In the genomic region with DNA sequence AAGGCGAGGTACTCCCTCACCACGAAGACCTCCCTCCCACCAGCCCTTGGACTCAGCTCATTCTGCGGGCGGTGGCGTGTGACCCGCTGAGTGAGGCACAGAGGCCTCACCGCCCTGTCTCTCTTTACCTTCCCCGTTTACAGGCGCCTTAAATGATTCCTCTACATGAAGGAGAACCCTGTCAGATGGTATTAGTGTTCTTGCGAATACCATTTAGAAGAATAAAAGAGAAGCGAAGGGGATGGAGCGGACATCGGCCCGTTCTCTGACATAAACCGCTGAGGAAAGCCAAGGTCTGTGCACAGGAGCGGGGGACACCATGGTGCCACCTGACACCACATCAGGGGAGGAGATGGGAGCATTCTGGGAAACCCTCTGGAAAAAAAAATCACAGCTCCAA, we compare ENCODE assay signal across 13 cellular contexts.
DNase-seq lines count a peak whose midpoint lies in the region; ATAC-seq, FAIRE-seq and TF ChIP-seq lines count a peak whose summit lies in the region.
"Had no signal": no experiment of that assay in that cellular context is flagged by ENCODE, and none has a peak within 500 bp of the region (broad histone marks: within the 10 kb centered on the region; RNA-seq: fewer than 3 reads in every experiment).

No MANE protein-coding gene starts in this region.

- POLR2A ChIA-PET in activated CD4-positive, alpha-beta T cell treated with anti-CD3 and anti-CD28 coated beads, Interleukin-2, amount 10 ng/mL, durations not matched to agents 7 days and 5 days (lab: Charles Lee) = no interaction called here

- no peak for TF ChIP-seq EP300 in suprapubic skin (IDR thresholded peaks at IDR 0.05)

- peak overlapping the region; percentile 76 for H3K27ac Mint-ChIP-seq in activated CD4-positive, alpha-beta T cell treated with anti-CD3 and anti-CD28 coated beads, Interleukin-2, amount 10 ng/mL, durations not matched to agents 7 days and 5 days
- peak overlapping the region; percentile 12 for H3K27ac Mint-ChIP-seq in astrocyte (ENCODE audit: unreplicated experiment)

- H3K36me3 Mint-ChIP-seq in activated CD4-positive, alpha-beta T cell treated with anti-CD3 and anti-CD28 coated beads, Interleukin-2, amount 10 ng/mL, durations not matched to agents 7 days and 5 days (ENCODE audit: low read depth) = peaks cover 24% of the 10 kb centered on the region
- no peaks in the 10 kb centered on the region for H3K36me3 Mint-ChIP-seq in astrocyte (ENCODE audit: low read depth, unreplicated experiment)
- H3K36me3 Mint-ChIP-seq: memory B cell had no signal

- no peak overlapping the region for H3K4me2 ChIP-seq in astrocyte (ENCODE audit: low read length)

- H3K27me3 Mint-ChIP-seq in activated CD4-positive, alpha-beta T cell treated with anti-CD3 and anti-CD28 coated beads, Interleukin-2, amount 10 ng/mL, durations not matched to agents 7 days and 5 days = no peaks in the 10 kb centered on the region
- no peaks in the 10 kb centered on the region for H3K27me3 Mint-ChIP-seq in astrocyte (ENCODE audit: low read depth, unreplicated experiment)
- H3K27me3 Mint-ChIP-seq: memory B cell had no signal

- H3K27ac ChIP-seq in astrocyte (ENCODE audit: low read depth, low read length) (no peak overlapping the region), muscle layer of duodenum (ENCODE audit: low read length) (peak overlapping the region; percentile 78), suprapubic skin (peak overlapping the region; percentile 91)

- H3K4me3 ChIP-seq in astrocyte (ENCODE audit: insufficient read depth, low read depth, low read length) (no peak overlapping the region), muscle layer of duodenum (ENCODE audit: low read depth in 1 of 2, low read length in 2 of 2) (peak overlapping the region in 1 of 2 donors; percentile 45), suprapubic skin (no peak overlapping the region)
- H3K4me3 ChIP-seq: A549, SJCRH30 had no signal

- no peak overlapping the region for H3K9ac ChIP-seq in astrocyte (ENCODE audit: low read length)

- 95% methylated on average over 16 of the region's 16 CpGs for WGBS in suprapubic skin

- CTCF ChIA-PET in activated CD4-positive, alpha-beta T cell treated with anti-CD3 and anti-CD28 coated beads, Interleukin-2, amount 10 ng/mL, durations not matched to agents 7 days and 5 days (lab: Charles Lee) = interaction anchor here (1.4 kb wide), 1 partner anchor 59 kb away, joined by 4 read pairs; no protein-coding TSS in a partner anchor

- H3K4me1 ChIP-seq in astrocyte (ENCODE audit: insufficient read depth, low read length) = peaks cover 25% of the 10 kb centered on the region
- H3K4me1 ChIP-seq in muscle layer of duodenum (ENCODE audit: control insufficient read depth in 1 of 2, insufficient read depth in 2 of 2, low read length in 2 of 2) = peaks cover 43 to 72% of the 10 kb centered on the region in 2 donors
- H3K4me1 ChIP-seq in suprapubic skin = peaks cover 59% of the 10 kb centered on the region

- no peaks in the 10 kb centered on the region for H3K36me3 ChIP-seq in astrocyte (ENCODE audit: insufficient read depth, low read length)
- H3K36me3 ChIP-seq in muscle layer of duodenum (ENCODE audit: control insufficient read depth in 1 of 2, insufficient read depth in 2 of 2, low read length in 2 of 2) = no peaks in the 10 kb centered on the region
- H3K36me3 ChIP-seq in suprapubic skin = no peaks in the 10 kb centered on the region
- H3K36me3 ChIP-seq: SJCRH30 had no signal

- peaks cover 28% of the 10 kb centered on the region for H3K79me2 ChIP-seq in astrocyte (ENCODE audit: insufficient read depth, low read length)

- H3K4me3 Mint-ChIP-seq in activated CD4-positive, alpha-beta T cell treated with anti-CD3 and anti-CD28 coated beads, Interleukin-2, amount 10 ng/mL, durations not matched to agents 7 days and 5 days = no peak overlapping the region
- no peak overlapping the region for H3K4me3 Mint-ChIP-seq in astrocyte (ENCODE audit: unreplicated experiment)
- H3K4me3 Mint-ChIP-seq: memory B cell had no signal

- no peak for TF ChIP-seq POLR2A in suprapubic skin (IDR thresholded peaks at IDR 0.05)

- ATAC-seq in HG03571 (IDR thresholded peaks at IDR 0.05; ENCODE audit: unreplicated experiment) (no peak), HG02884 (IDR thresholded peaks at IDR 0.05; ENCODE audit: unreplicated experiment) (no peak)
- ATAC-seq: A549 had no signal

- H3K9me3 ChIP-seq in astrocyte (ENCODE audit: insufficient read depth, low read depth, low read length) = no peaks in the 10 kb centered on the region
- H3K9me3 ChIP-seq in muscle layer of duodenum (ENCODE audit: control insufficient read depth in 1 of 2, low read length in 2 of 2) = no peaks in the 10 kb centered on the region
- no peaks in the 10 kb centered on the region for H3K9me3 ChIP-seq in suprapubic skin
- H3K9me3 ChIP-seq: A549, SJCRH30 had no signal

- no peak for FAIRE-seq in astrocyte (lab: Jason Lieb, UNC)
- FAIRE-seq: A549 had no signal

- peaks cover 2% of the 10 kb centered on the region for H3K9me3 Mint-ChIP-seq in activated CD4-positive, alpha-beta T cell treated with anti-CD3 and anti-CD28 coated beads, Interleukin-2, amount 10 ng/mL, durations not matched to agents 7 days and 5 days
- no peaks in the 10 kb centered on the region for H3K9me3 Mint-ChIP-seq in astrocyte (ENCODE audit: unreplicated experiment)
- H3K9me3 Mint-ChIP-seq: memory B cell had no signal

- no peak for DNase-seq in activated CD4-positive, alpha-beta T cell treated with anti-CD3 and anti-CD28 coated beads, Interleukin-2, amount 10 ng/mL, durations not matched to agents 7 days and 5 days
- DNase-seq in activated CD4-positive, alpha-beta T cell treated with anti-CD3 and anti-CD28 coated beads, Interleukin-2, amount 50 U/mL, for 1 hour = no peak
- DNase-seq in astrocyte (ENCODE audit: low read depth) = no peak
- peak in 1 of 2 donors; percentile 55 for DNase-seq in suprapubic skin (ENCODE audit: low spot score in 2 of 2)
- no peak for DNase-seq in DMS53 (lab: John Stamatoyannopoulos, UW)
- DNase-seq: DMS79 treated with DMSO at 0.1 percent for 48 hours, NCI-H774, SJCRH30 had no signal

- TF ChIP-seq CTCF in astrocyte (IDR thresholded peaks at IDR 0.05; ENCODE audit: insufficient read depth, low read depth, low read length) (no peak), suprapubic skin (IDR thresholded peaks at IDR 0.05) (no peak)

- H3K27me3 ChIP-seq in astrocyte (ENCODE audit: insufficient read depth, low read length) (no peaks in the 10 kb centered on the region), muscle layer of duodenum (ENCODE audit: low read depth, low read length) (no peaks in the 10 kb centered on the region), suprapubic skin (no peaks in the 10 kb centered on the region)
- H3K27me3 ChIP-seq: SJCRH30 had no signal

- H3K4me1 Mint-ChIP-seq in activated CD4-positive, alpha-beta T cell treated with anti-CD3 and anti-CD28 coated beads, Interleukin-2, amount 10 ng/mL, durations not matched to agents 7 days and 5 days = peaks cover 76% of the 10 kb centered on the region
- H3K4me1 Mint-ChIP-seq in astrocyte (ENCODE audit: low read depth, unreplicated experiment) = peaks cover 20% of the 10 kb centered on the region

- H2AFZ ChIP-seq in astrocyte (ENCODE audit: low read depth, low read length) = no peak overlapping the region

- peaks cover 10% of the 10 kb centered on the region for H4K20me1 ChIP-seq in astrocyte (ENCODE audit: insufficient read depth, low read length)
